ENCODE assay signal across 26 cellular contexts in genomic region chr1:214403431-214403830, GRCh38.
A peak's percentile ranks its signal among the peaks of the same experiment; 100 is the strongest.
DNase-seq lines count a peak whose midpoint lies in the region; ATAC-seq and TF ChIP-seq lines count a peak whose summit lies in the region.
"Had no signal": no experiment of that assay in that cellular context is flagged by ENCODE, and none has a peak within 500 bp of the region (broad histone marks: within the 10 kb centered on the region; RNA-seq: fewer than 3 reads in every experiment).

No MANE protein-coding gene starts in this region.

- H3K4me3 Mint-ChIP-seq in H9 (no peak overlapping the region), mesothelial cell of epicardium (no peak overlapping the region)
- H3K4me3 Mint-ChIP-seq: activated naive CD8-positive, alpha-beta T cell treated with anti-CD3 and anti-CD28 coated beads for 36 hours; activated T-helper 17 cell treated with anti-CD3 and anti-CD28 coated beads, Interleukin-2, amount 50 U/mL, for 72 hours; IgD-negative memory B cell; stimulated activated naive CD8-positive, alpha-beta T cell treated with anti-CD3 and anti-CD28 coated beads, Interleukin-15, amount 100 ng/mL, for 72 hours had no signal

- H4K8ac ChIP-seq in H9 (replicated peaks; ENCODE audit: insufficient read length, low read depth, low read length) = no peak overlapping the region

- H2BK5ac ChIP-seq in H9 (ENCODE audit: insufficient read length, low read length) = peak overlapping the region; percentile 74

- H3K9me2 ChIP-seq in Loucy (replicated peaks; ENCODE audit: low read depth, low read length) = no peaks in the 10 kb centered on the region

- H3K18ac ChIP-seq in H9 (ENCODE audit: insufficient read length, low read depth, low read length) = no peak overlapping the region

- no peak overlapping the region for H4K5ac ChIP-seq in H9 (ENCODE audit: insufficient read length, low read depth, low read length)

- H3K9ac ChIP-seq in H9 (ENCODE audit: extremely low read depth, insufficient read length, low read length) (no peak overlapping the region), Loucy (ENCODE audit: low read depth, low read length, poor library complexity, severe bottlenecking) (no peak overlapping the region), mammary epithelial cell (ENCODE audit: insufficient read depth, low read length) (no peak overlapping the region)

- WGBS in H9 (ENCODE audit: extremely low coverage, insufficient read length, low lambda C conversion rate) = no CpG with 5 or more reads among the region's 5 CpGs
- WGBS in mammary epithelial cell (ENCODE audit: low coverage, missing lambda C conversion rate) = 83% methylated on average over 4 of the region's 5 CpGs

- H3K4me3 ChIP-seq in Loucy (ENCODE audit: low read length, poor library complexity, severe bottlenecking) (no peak overlapping the region), mammary epithelial cell (replicated peaks in 1 of 3; ENCODE audit: insufficient read depth in 1 of 3, low read depth in 2 of 3, low read length in 3 of 3) (no peak overlapping the region)
- H3K4me3 ChIP-seq: gastrocnemius medialis, lower lobe of right lung, MG63, right atrium auricular region, tibial nerve had no signal

- H3K9me3 ChIP-seq in H9 (ENCODE audit: control insufficient read depth, low read depth, low read length) (no peaks in the 10 kb centered on the region), Loucy (ENCODE audit: insufficient read depth, low read depth, low read length) (no peaks in the 10 kb centered on the region), mammary epithelial cell (replicated peaks; ENCODE audit: insufficient read depth, low read length) (no peaks in the 10 kb centered on the region)
- H3K9me3 ChIP-seq: gastrocnemius medialis, lower lobe of right lung, MG63, right atrium auricular region, tibial nerve had no signal

- peak overlapping the region; percentile 6 for H2AK5ac ChIP-seq in H9 (ENCODE audit: insufficient read length, low read length)

- H3K36me3 Mint-ChIP-seq in H9 (ENCODE audit: insufficient read depth in 1 of 3, low read depth in 3 of 3) = peaks cover 3 to 30% (median 21%) of the 10 kb centered on the region in 3 experiments; a peak in 4 of 7 replicates
- H3K36me3 Mint-ChIP-seq in mesothelial cell of epicardium = peaks cover 24% of the 10 kb centered on the region
- H3K36me3 Mint-ChIP-seq: activated naive CD8-positive, alpha-beta T cell treated with anti-CD3 and anti-CD28 coated beads for 36 hours; IgD-negative memory B cell had no signal

- H3K23me2 ChIP-seq in H9 (ENCODE audit: insufficient read length, low read depth, low read length, poor library complexity, severe bottlenecking) = no peaks in the 10 kb centered on the region

- in situ Hi-C loops in mammary epithelial cell (cut with MboI; ENCODE audit: low sequenced_read_pairs in 2 of 2) = no loop called here

- H3K4ac ChIP-seq in H9 (ENCODE audit: low read depth, low read length) = no peak overlapping the region

- no peak overlapping the region for H4K91ac ChIP-seq in H9 (ENCODE audit: insufficient read length, low read depth, low read length)

- no peak overlapping the region for H3K56ac ChIP-seq in H9 (ENCODE audit: insufficient read length, low read depth, low read length)

- H2BK20ac ChIP-seq in H9 (ENCODE audit: low read depth, low read length, poor library complexity, severe bottlenecking) = no peak overlapping the region

- H3K27me3 Mint-ChIP-seq in H9 (ENCODE audit: low read depth) (no peaks in the 10 kb centered on the region), mesothelial cell of epicardium (ENCODE audit: low read depth) (no peaks in the 10 kb centered on the region)
- H3K27me3 Mint-ChIP-seq: activated naive CD8-positive, alpha-beta T cell treated with anti-CD3 and anti-CD28 coated beads for 36 hours; stimulated activated naive CD8-positive, alpha-beta T cell treated with anti-CD3 and anti-CD28 coated beads, Interleukin-15, amount 100 ng/mL, for 72 hours had no signal

- H3K27ac Mint-ChIP-seq in H9 (peak overlapping the region; percentile 9 to 69 (median 28); a peak in 4 of 7 replicates), mesothelial cell of epicardium (peak overlapping the region; percentile 93)
- H3K27ac Mint-ChIP-seq: activated naive CD8-positive, alpha-beta T cell treated with anti-CD3 and anti-CD28 coated beads for 36 hours; IgD-negative memory B cell had no signal

- H3K23ac ChIP-seq in H9 (ENCODE audit: insufficient read length, low read depth, low read length) = no peak overlapping the region

- H3K27me3 ChIP-seq in H9 (ENCODE audit: insufficient read depth, low read length) (no peaks in the 10 kb centered on the region), Loucy (ENCODE audit: insufficient read depth, low read length, poor library complexity, severe bottlenecking) (no peaks in the 10 kb centered on the region), mammary epithelial cell (ENCODE audit: insufficient read depth, low read length) (no peaks in the 10 kb centered on the region)
- H3K27me3 ChIP-seq: gastrocnemius medialis, MG63, right atrium auricular region, tibial nerve had no signal

- peaks cover 10% of the 10 kb centered on the region for H3K4me1 ChIP-seq in H9 (ENCODE audit: insufficient read depth, low read length)
- H3K4me1 ChIP-seq in Loucy (ENCODE audit: insufficient read depth, low read length, poor library complexity, severe bottlenecking) = peaks cover 40% of the 10 kb centered on the region
- peaks cover 34% of the 10 kb centered on the region for H3K4me1 ChIP-seq in mammary epithelial cell (ENCODE audit: insufficient read depth, low read length)

- no peak overlapping the region for H3K27ac ChIP-seq in H9 (ENCODE audit: insufficient read length, low read depth, low read length)
- peak overlapping the region; percentile 95 for H3K27ac ChIP-seq in mammary epithelial cell (ENCODE audit: insufficient read depth, low read depth, low read length)
- H3K27ac ChIP-seq: lower lobe of right lung, right atrium auricular region, tibial nerve had no signal

- no peaks in the 10 kb centered on the region for H3F3A ChIP-seq in Loucy (ENCODE audit: low read depth)

- no peaks in the 10 kb centered on the region for H3K79me1 ChIP-seq in H9 (ENCODE audit: insufficient read depth, low read depth, low read length, poor library complexity, severe bottlenecking)

- peak overlapping the region; percentile 12 for H2BK12ac ChIP-seq in H9 (ENCODE audit: insufficient read length, low read depth, low read length)

- H3K4me2 ChIP-seq in H9 (ENCODE audit: insufficient read depth, insufficient read length, low read length) = no peak overlapping the region
- H3K4me2 ChIP-seq in Loucy (ENCODE audit: low read depth, low read length, poor library complexity, severe bottlenecking) = peak overlapping the region; percentile 25
- no peak overlapping the region for H3K4me2 ChIP-seq in mammary epithelial cell (ENCODE audit: insufficient read depth, low read depth, low read length)

- no TSS peak for BruUV-seq in mammary epithelial cell (replicated peaks; lab: Mats Ljungman, UMichigan)

- H4K20me1 ChIP-seq in H9 (ENCODE audit: control insufficient read depth, insufficient read depth, insufficient read length) (no peaks in the 10 kb centered on the region), Loucy (ENCODE audit: insufficient read depth, low read length, poor library complexity, severe bottlenecking) (no peaks in the 10 kb centered on the region), mammary epithelial cell (ENCODE audit: insufficient read depth, low read length) (no peaks in the 10 kb centered on the region)

- dilution Hi-C loops in mammary epithelial cell (cut with HindIII; ENCODE audit: low sequenced_read_pairs) = no loop called here

- H3K4me1 Mint-ChIP-seq in H9 (peaks cover 33 to 35% of the 10 kb centered on the region in 2 experiments), mesothelial cell of epicardium (peaks cover 35% of the 10 kb centered on the region)
- H3K4me1 Mint-ChIP-seq: activated T-helper 17 cell treated with anti-CD3 and anti-CD28 coated beads, Interleukin-2, amount 50 U/mL, for 72 hours; IgD-negative memory B cell had no signal

- intact Hi-C loops in mammary epithelial cell (cut with micrococcal nuclease) = no loop called here
- intact Hi-C loops in left colon (cut with DNase I, micrococcal nuclease) = no loop called here

- no peak overlapping the region for H3K14ac ChIP-seq in H9 (ENCODE audit: insufficient read depth, low read length)

- no peak for DNase-seq in H9
- DNase-seq in mammary epithelial cell = no peak
- DNase-seq in mesothelial cell of epicardium (ENCODE audit: low spot score in 2 of 2, unreplicated experiment in 2 of 2) = no peak
- DNase-seq in 8988T = no peak
- DNase-seq in left colon = no peak
- DNase-seq: activated CD4-positive, alpha-beta T cell treated with anti-CD3 and anti-CD28 coated beads, Interleukin-2, amount 50 U/mL, for 1 hour; activated CD8-positive, alpha-beta memory T cell treated with anti-CD3 and anti-CD28 coated beads, Interleukin-2, amount 50 U/mL, for 4 hours; activated naive CD8-positive, alpha-beta T cell treated with anti-CD3 and anti-CD28 coated beads for 36 hours; effector CD8-positive, alpha-beta T cell; gastrocnemius medialis; hypothalamus; lower lobe of right lung; MG63; NCI-H146; NCI-H2171 treated with DMSO at 0.1 percent for 48 hours; occipital lobe; stimulated activated CD4-positive, alpha-beta T cell treated with anti-CD3 and anti-CD28 coated beads, Interleukin-4, amount 100 ng/mL, for 4 hours; stimulated activated naive CD8-positive, alpha-beta T cell treated with anti-CD3 and anti-CD28 coated beads, Interleukin-15, amount 100 ng/mL, for 72 hours had no signal

- no peak for TF ChIP-seq CTCF in H9 (conservative IDR thresholded peaks at IDR 0.05)
- no peak for TF ChIP-seq CTCF in Loucy (conservative IDR thresholded peaks at IDR 0.05; ENCODE audit: low read length)
- TF ChIP-seq CTCF in mammary epithelial cell (conservative IDR thresholded peaks at IDR 0.05 in 1 of 2, IDR thresholded peaks at IDR 0.05 in 1 of 2; ENCODE audit: extremely low read depth in 1 of 2, insufficient read depth in 1 of 2, low read depth in 1 of 2, low read length in 2 of 2) = no peak
- no peak for TF ChIP-seq CTCF in mesothelial cell of epicardium (IDR thresholded peaks at IDR 0.05; ENCODE audit: unreplicated experiment)

- H3K79me2 ChIP-seq in H9 (ENCODE audit: insufficient read depth, low read length) (no peaks in the 10 kb centered on the region), Loucy (ENCODE audit: insufficient read depth, low read length) (no peaks in the 10 kb centered on the region), mammary epithelial cell (ENCODE audit: insufficient read depth, low read length) (peaks cover 65% of the 10 kb centered on the region)

- no peak overlapping the region; the same call in 1 of the 2 replicates for H2BK15ac ChIP-seq in H9 (ENCODE audit: low read depth, low read length)

- ATAC-seq in GM19395 (IDR thresholded peaks at IDR 0.05; ENCODE audit: unreplicated experiment) (no peak), GM21515 (IDR thresholded peaks at IDR 0.05; ENCODE audit: unreplicated experiment) (no peak), left colon (no peak)
- ATAC-seq: gastrocnemius medialis; lower lobe of right lung; Right ventricle myocardium inferior; stimulated activated naive CD8-positive, alpha-beta T cell treated with anti-CD3 and anti-CD28 coated beads, Interleukin-15, amount 100 ng/mL, for 72 hours had no signal

- H3K36me3 ChIP-seq in Loucy (ENCODE audit: insufficient read depth, low read length) (peaks cover 12% of the 10 kb centered on the region; the same call in 1 of the 2 replicates), mammary epithelial cell (ENCODE audit: insufficient read depth, low read length) (peaks cover 29% of the 10 kb centered on the region)
- H3K36me3 ChIP-seq: right atrium auricular region had no signal

- H3K9me3 Mint-ChIP-seq in H9 = no peaks in the 10 kb centered on the region
- H3K9me3 Mint-ChIP-seq in mesothelial cell of epicardium = no peaks in the 10 kb centered on the region
- H3K9me3 Mint-ChIP-seq: activated naive CD8-positive, alpha-beta T cell treated with anti-CD3 and anti-CD28 coated beads for 36 hours; activated T-helper 17 cell treated with anti-CD3 and anti-CD28 coated beads, Interleukin-2, amount 50 U/mL, for 72 hours; stimulated activated naive CD8-positive, alpha-beta T cell treated with anti-CD3 and anti-CD28 coated beads, Interleukin-15, amount 100 ng/mL, for 72 hours had no signal

- no peak overlapping the region for H3T11ph ChIP-seq in H9 (ENCODE audit: low read length)

- H2AFZ ChIP-seq in H9 (ENCODE audit: low read length) = no peak overlapping the region
- no peak overlapping the region for H2AFZ ChIP-seq in Loucy (ENCODE audit: low read length)
- no peak overlapping the region for H2AFZ ChIP-seq in mammary epithelial cell (ENCODE audit: low read depth, low read length)

- no peak overlapping the region for H2BK120ac ChIP-seq in H9 (ENCODE audit: low read depth, low read length, poor library complexity, severe bottlenecking)

- CTCF ChIA-PET in mammary epithelial cell (lab: Charles Lee; ENCODE audit: low non-redundant PET) = no interaction called here
